Comparison of ENCODE assay signal across 29 cellular contexts in the genomic region with DNA sequence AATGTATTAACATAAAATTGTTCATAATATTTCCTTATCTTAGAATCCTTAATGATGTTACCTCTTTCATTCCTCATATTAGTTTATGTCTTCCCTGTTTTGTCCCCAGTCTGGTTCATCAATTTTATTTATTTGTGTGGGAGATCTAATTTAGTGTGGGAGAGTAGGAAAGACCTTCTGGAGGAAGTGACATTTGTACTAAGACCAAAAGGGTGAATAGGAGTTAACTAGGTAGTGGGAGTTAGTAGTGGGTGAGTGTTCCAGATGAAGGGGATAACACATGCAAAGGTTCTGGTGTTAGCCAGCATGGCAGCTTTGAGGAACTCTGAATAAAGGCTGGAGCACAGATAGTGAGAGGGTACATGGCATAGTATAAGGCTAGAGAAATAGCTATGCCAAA. TPM values are rescaled to one million over a fixed set of nuclear protein-coding genes. Genes with fewer than 3 reads are reported as not detected.
"Had no signal": no experiment of that assay in that cellular context is flagged by ENCODE, and none has a peak within 500 bp of the region (broad histone marks: within the 10 kb centered on the region; RNA-seq: fewer than 3 reads in every experiment).

No MANE protein-coding gene starts in this region.

- DNase-seq: activated CD4-positive, alpha-beta T cell treated with anti-CD3 and anti-CD28 coated beads for 1 hour; activated CD4-positive, alpha-beta T cell treated with anti-CD3 and anti-CD28 coated beads for 4 hours; activated CD4-positive, alpha-beta T cell treated with anti-CD3 and anti-CD28 coated beads, Interleukin-2, amount 50 U/mL, for 1 hour; activated CD4-positive, alpha-beta T cell treated with anti-CD3 and anti-CD28 coated beads, Interleukin-2, amount 50 U/mL, for 48 hours; activated CD8-positive, alpha-beta memory T cell treated with anti-CD3 and anti-CD28 coated beads for 24 hours; activated CD8-positive, alpha-beta T cell treated with anti-CD3 and anti-CD28 coated beads for 36 hours; activated effector memory CD4-positive, alpha-beta T cell treated with Interleukin-2 at 50 U/mL for 16 hours; activated gamma-delta T cell treated with Interleukin-2 at 50 U/mL for 16 hours; activated naive CD4-positive, alpha-beta T cell treated with anti-CD3 and anti-CD28 coated beads, Interleukin-2, amount 50 U/mL, for 16 hours; activated naive CD4-positive, alpha-beta T cell treated with Interleukin-2 at 50 U/mL for 16 hours; activated T-cell treated with anti-CD3 and anti-CD28 coated beads, Interleukin-2, amount 50 U/mL, for 4 hours; amniotic stem cell; anterior cingulate cortex; brain microvascular endothelial cell; dermis blood vessel endothelial cell; effector CD4-positive, alpha-beta T cell; effector memory CD8-positive, alpha-beta T cell; esophagus squamous epithelium; foreskin melanocyte; heart right ventricle; T-helper 2 cell had no signal

- ATAC-seq: activated CD8-positive, alpha-beta T cell treated with anti-CD3 and anti-CD28 coated beads for 36 hours; activated T-cell treated with anti-CD3 and anti-CD28 coated beads, Interleukin-2, amount 50 U/mL, for 4 hours; activated T-helper 17 cell treated with anti-CD3 and anti-CD28 coated beads, Interleukin-2, amount 50 U/mL, for 72 hours; effector memory CD8-positive, alpha-beta T cell; gastroesophageal sphincter; heart right ventricle; WTC11 had no signal

- H3K27ac Mint-ChIP-seq: activated CD8-positive, alpha-beta T cell treated with anti-CD3 and anti-CD28 coated beads for 36 hours; activated naive CD8-positive, alpha-beta T cell; activated T-helper 17 cell treated with anti-CD3 and anti-CD28 coated beads, Interleukin-2, amount 50 U/mL, for 72 hours; effector memory CD8-positive, alpha-beta T cell had no signal

- H3K4me1 ChIP-seq: gastroesophageal sphincter had no signal

- H3K4me2 ChIP-seq: hepatocyte had no signal

- H3K4me3 Mint-ChIP-seq: activated CD8-positive, alpha-beta T cell treated with anti-CD3 and anti-CD28 coated beads for 36 hours; activated naive CD8-positive, alpha-beta T cell; activated T-cell treated with anti-CD3 and anti-CD28 coated beads, Interleukin-2, amount 50 U/mL, for 4 hours; activated T-helper 17 cell treated with anti-CD3 and anti-CD28 coated beads, Interleukin-2, amount 50 U/mL, for 72 hours; central memory CD8-positive, alpha-beta T cell; effector memory CD8-positive, alpha-beta T cell; WTC11 had no signal

- H3K4me3 ChIP-seq: coronary artery, esophagus squamous epithelium, gastroesophageal sphincter, heart right ventricle, hepatocyte had no signal

- H3K36me3 ChIP-seq: brain microvascular endothelial cell, esophagus squamous epithelium, gastroesophageal sphincter, heart right ventricle had no signal

- H3K27me3 Mint-ChIP-seq: activated naive CD8-positive, alpha-beta T cell; activated T-helper 17 cell treated with anti-CD3 and anti-CD28 coated beads, Interleukin-2, amount 50 U/mL, for 72 hours; central memory CD8-positive, alpha-beta T cell; effector memory CD8-positive, alpha-beta T cell had no signal

- H2AFZ ChIP-seq: hepatocyte had no signal

- H3K27ac ChIP-seq: brain microvascular endothelial cell, coronary artery, epithelial cell of prostate, esophagus squamous epithelium, gastroesophageal sphincter, heart right ventricle, hepatocyte had no signal

- H3K36me3 Mint-ChIP-seq: activated naive CD8-positive, alpha-beta T cell had no signal

- H3K27me3 ChIP-seq: brain microvascular endothelial cell, esophagus squamous epithelium, gastroesophageal sphincter, heart right ventricle, hepatocyte had no signal

- H3K9me3 Mint-ChIP-seq: activated CD8-positive, alpha-beta T cell treated with anti-CD3 and anti-CD28 coated beads for 36 hours; activated T-helper 17 cell treated with anti-CD3 and anti-CD28 coated beads, Interleukin-2, amount 50 U/mL, for 72 hours had no signal

- H3K9me3 ChIP-seq: esophagus squamous epithelium, gastroesophageal sphincter, heart right ventricle had no signal

- H3K4me1 Mint-ChIP-seq: activated T-helper 17 cell treated with anti-CD3 and anti-CD28 coated beads, Interleukin-2, amount 50 U/mL, for 72 hours; central memory CD8-positive, alpha-beta T cell had no signal

RNA-seq across cellular contexts. Expression of a gene that starts 21.4 kb away (rescaled TPM):
- total RNA-seq: activated CD8-positive, alpha-beta T cell treated with anti-CD3 and anti-CD28 coated beads for 36 hours had no signal
